Comparison of ENCODE assay signal across 8 cellular contexts in genomic region chr1:115063238-115063901, GRCh38. TPM values are rescaled to one million over a fixed set of nuclear protein-coding genes. Genes with fewer than 3 reads are reported as not detected.
A peak's percentile ranks its signal among the peaks of the same experiment; 100 is the strongest.
DNase-seq lines count a peak whose midpoint lies in the region; ATAC-seq and TF ChIP-seq lines count a peak whose summit lies in the region.

No MANE protein-coding gene starts in this region.

- peak; percentile 50 for ATAC-seq in activated CD8-positive, alpha-beta T cell treated with anti-CD3 and anti-CD28 coated beads for 36 hours
- ATAC-seq in memory B cell (ENCODE audit: low read depth): peak; percentile 48
- ATAC-seq in HG03469 (IDR thresholded peaks at IDR 0.05; ENCODE audit: unreplicated experiment): no peak
- no peak for ATAC-seq in mucosa of descending colon

- TF ChIP-seq CTCF in HL-60 (IDR thresholded peaks at IDR 0.05; ENCODE audit: insufficient read depth, low read length) (no peak), mucosa of descending colon (IDR thresholded peaks at IDR 0.05) (no peak)
- TF ChIP-seq CTCF in activated CD8-positive, alpha-beta T cell treated with anti-CD3 and anti-CD28 coated beads for 36 hours (IDR thresholded peaks at IDR 0.05): no peak

- peaks cover 42% of the 10 kb centered on the region for H3K4me1 Mint-ChIP-seq in activated CD8-positive, alpha-beta T cell treated with anti-CD3 and anti-CD28 coated beads for 36 hours (ENCODE audit: low read depth)
- H3K4me1 Mint-ChIP-seq in memory B cell: peaks cover 5% of the 10 kb centered on the region

- peaks cover 4% of the 10 kb centered on the region for H3K4me1 ChIP-seq in mucosa of descending colon (ENCODE audit: low read depth)

- intact Hi-C loops in activated CD8-positive, alpha-beta T cell treated with anti-CD3 and anti-CD28 coated beads for 36 hours (cut with micrococcal nuclease): loop anchor here (5.0 kb wide), 1 partner anchor 34 kb away; no protein-coding TSS in a partner anchor
- intact Hi-C loops in mucosa of descending colon (cut with DNase I, micrococcal nuclease): no loop called here

- DNase-seq in EH (ENCODE audit: low read depth): peak; percentile 54
- no peak for DNase-seq in HL-60 (ENCODE audit: low read depth in 1 of 2, low spot score in 1 of 2)
- peak; percentile 59 for DNase-seq in activated CD8-positive, alpha-beta T cell treated with anti-CD3 and anti-CD28 coated beads for 36 hours
- DNase-seq in memory B cell (ENCODE audit: low spot score in 2 of 2): peak in 1 of 2 donors; percentile 8
- DNase-seq in germinal center (ENCODE audit: low spot score): no peak
- no peak for DNase-seq in mucosa of descending colon
- DNase-seq in globus pallidus (ENCODE audit: low spot score): no peak

- H3K27ac Mint-ChIP-seq in activated CD8-positive, alpha-beta T cell treated with anti-CD3 and anti-CD28 coated beads for 36 hours: peak overlapping the region; percentile 94
- H3K27ac Mint-ChIP-seq in memory B cell: peak overlapping the region; percentile 89

- CTCF ChIA-PET in activated CD8-positive, alpha-beta T cell treated with anti-CD3 and anti-CD28 coated beads for 36 hours (lab: Charles Lee): no interaction called here

- peak overlapping the region; percentile 30 for H3K4me3 Mint-ChIP-seq in activated CD8-positive, alpha-beta T cell treated with anti-CD3 and anti-CD28 coated beads for 36 hours
- H3K4me3 Mint-ChIP-seq in memory B cell: no peak overlapping the region

- H3K9me3 ChIP-seq in mucosa of descending colon: no peaks in the 10 kb centered on the region

- H3K27ac ChIP-seq in HL-60 (replicated peaks): peak overlapping the region; percentile 88

- no peaks in the 10 kb centered on the region for H3K27me3 ChIP-seq in HL-60 (ENCODE audit: insufficient read depth, poor library complexity, severe bottlenecking)

- H3K4me3 ChIP-seq in HL-60 (replicated peaks; ENCODE audit: insufficient read depth, low read length) (no peak overlapping the region), mucosa of descending colon (no peak overlapping the region)

- H3K9me3 Mint-ChIP-seq in activated CD8-positive, alpha-beta T cell treated with anti-CD3 and anti-CD28 coated beads for 36 hours: peaks cover 7% of the 10 kb centered on the region
- no peaks in the 10 kb centered on the region for H3K9me3 Mint-ChIP-seq in memory B cell

- POLR2A ChIA-PET in activated CD8-positive, alpha-beta T cell treated with anti-CD3 and anti-CD28 coated beads for 36 hours (lab: Charles Lee): interaction anchor here (1.5 kb wide), 1 partner anchor 35 kb away, joined by 4 read pairs; no protein-coding TSS in a partner anchor

- H3K36me3 Mint-ChIP-seq in activated CD8-positive, alpha-beta T cell treated with anti-CD3 and anti-CD28 coated beads for 36 hours (ENCODE audit: low read depth): no peaks in the 10 kb centered on the region
- no peaks in the 10 kb centered on the region for H3K36me3 Mint-ChIP-seq in memory B cell

- no peaks in the 10 kb centered on the region for H3K36me3 ChIP-seq in mucosa of descending colon (ENCODE audit: low read depth)

- H3K27me3 Mint-ChIP-seq in activated CD8-positive, alpha-beta T cell treated with anti-CD3 and anti-CD28 coated beads for 36 hours: no peaks in the 10 kb centered on the region
- no peaks in the 10 kb centered on the region for H3K27me3 Mint-ChIP-seq in memory B cell

RNA-seq across cellular contexts. Expression of gene TSPAN2, which starts 25.9 kb away (rescaled TPM):
- total RNA-seq in activated CD8-positive, alpha-beta T cell treated with anti-CD3 and anti-CD28 coated beads for 36 hours: under 1 TPM; 0.74 to 0.90 TPM
- total RNA-seq in mucosa of descending colon: 10 to 100 TPM in 1 of 3 donors, 1 to 10 TPM in 2; 4.3 to 84.2 (median 6.3) TPM

RNA-seq across cellular contexts. Expression of gene TSHB, which starts 33.7 kb away (rescaled TPM):
- total RNA-seq in activated CD8-positive, alpha-beta T cell treated with anti-CD3 and anti-CD28 coated beads for 36 hours: not detected
- not detected for total RNA-seq in mucosa of descending colon

Comparison
In these comparisons a context has a peak if more than half of its experiments do, and no peak if none do; other contexts are left out.
1. DNase-seq: peak in EH (single experiment) and activated CD8-positive, alpha-beta T cell treated with anti-CD3 and anti-CD28 coated beads for 36 hours (single experiment); none in HL-60 (0 of 2), germinal center (single experiment), mucosa of descending colon (0 of 3) and globus pallidus (single experiment).
2. ATAC-seq: peak in activated CD8-positive, alpha-beta T cell treated with anti-CD3 and anti-CD28 coated beads for 36 hours (single experiment) and memory B cell (single experiment); none in HG03469 (single experiment) and mucosa of descending colon (single experiment).